ENCODE assay signal across 14 cellular contexts in genomic region chrX:17549005-17549685, GRCh38.
DNase-seq lines count a peak whose midpoint lies in the region; ATAC-seq lines count a peak whose summit lies in the region.
"Had no signal": no experiment of that assay in that cellular context is flagged by ENCODE, and none has a peak within 500 bp of the region (broad histone marks: within the 10 kb centered on the region; RNA-seq: fewer than 3 reads in every experiment).

No MANE protein-coding gene starts in this region.

- peak; percentile 88 for DNase-seq in ELF-1 (ENCODE audit: low read depth, low spot score)
- peak; percentile 7 for DNase-seq in activated naive CD8-positive, alpha-beta T cell treated with anti-CD3 and anti-CD28 coated beads, Interleukin-2, amount 50 U/mL, for 24 hours
- DNase-seq in myocyte (ENCODE audit: low read depth), result peak; percentile 19
- DNase-seq in NOMO-1 (lab: John Stamatoyannopoulos, UW; ENCODE audit: unreplicated experiment in 2 of 2), result no peak
- DNase-seq in H4 (ENCODE audit: low spot score), result no peak
- DNase-seq: activated effector memory CD4-positive, alpha-beta T cell treated with anti-CD3 and anti-CD28 coated beads, Interleukin-2, amount 50 U/mL, for 16 hours; kidney glomerular epithelial cell; MG63; right lobe of liver; stimulated activated naive CD4-positive, alpha-beta T cell treated with Interleukin-2 at 50 U/mL for 16 hours had no signal

- H3K36me3 Mint-ChIP-seq in activated naive CD8-positive, alpha-beta T cell treated with anti-CD3 and anti-CD28 coated beads, Interleukin-2, amount 50 U/mL, for 24 hours (ENCODE audit: low read depth), result no peaks in the 10 kb centered on the region

- H3K27me3 ChIP-seq in HUES64 (ENCODE audit: insufficient read depth, low read length), result no peaks in the 10 kb centered on the region
- H3K27me3 ChIP-seq: gastroesophageal sphincter, MG63, right lobe of liver had no signal

- no peak overlapping the region for H3K9ac ChIP-seq in HUES64 (ENCODE audit: low read depth, low read length)

- no peak overlapping the region for H3K4me3 ChIP-seq in HUES64 (ENCODE audit: low read length)
- H3K4me3 ChIP-seq: gastroesophageal sphincter, MG63, right lobe of liver had no signal

- H3K9me3 Mint-ChIP-seq in activated naive CD8-positive, alpha-beta T cell treated with anti-CD3 and anti-CD28 coated beads, Interleukin-2, amount 50 U/mL, for 24 hours, result no peaks in the 10 kb centered on the region

- peaks cover 26% of the 10 kb centered on the region for H3K4me1 ChIP-seq in HUES64 (ENCODE audit: insufficient read depth, low read length)
- H3K4me1 ChIP-seq: right lobe of liver had no signal

- H3K4me1 Mint-ChIP-seq in activated naive CD8-positive, alpha-beta T cell treated with anti-CD3 and anti-CD28 coated beads, Interleukin-2, amount 50 U/mL, for 24 hours, result peaks cover 25% of the 10 kb centered on the region

- H3K36me3 ChIP-seq in HUES64 (ENCODE audit: insufficient read depth, low read length), result no peaks in the 10 kb centered on the region
- H3K36me3 ChIP-seq: gastroesophageal sphincter, MG63, right lobe of liver had no signal

- peak overlapping the region; percentile 11 for H3K27ac Mint-ChIP-seq in activated naive CD8-positive, alpha-beta T cell treated with anti-CD3 and anti-CD28 coated beads, Interleukin-2, amount 50 U/mL, for 24 hours

- WGBS in HUES64, result 27% methylated on average over 6 of the region's 6 CpGs

- peak overlapping the region; percentile 35; the same call in 1 of the 2 replicates for H3K27ac ChIP-seq in HUES64 (ENCODE audit: low read depth, low read length)
- H3K27ac ChIP-seq: C4-2B, gastroesophageal sphincter, right lobe of liver had no signal

- no peaks in the 10 kb centered on the region for H3K9me3 ChIP-seq in HUES64 (ENCODE audit: insufficient read depth, low read depth, low read length)
- H3K9me3 ChIP-seq: gastroesophageal sphincter, MG63, right lobe of liver had no signal

- ATAC-seq in activated naive CD8-positive, alpha-beta T cell treated with anti-CD3 and anti-CD28 coated beads, Interleukin-2, amount 50 U/mL, for 24 hours, result no peak
- ATAC-seq in HG02759 (IDR thresholded peaks at IDR 0.05; ENCODE audit: unreplicated experiment), result no peak
- ATAC-seq: gastroesophageal sphincter, right lobe of liver had no signal

- peak overlapping the region; percentile 48 for H3K4me3 Mint-ChIP-seq in activated naive CD8-positive, alpha-beta T cell treated with anti-CD3 and anti-CD28 coated beads, Interleukin-2, amount 50 U/mL, for 24 hours

- H3K27me3 Mint-ChIP-seq in activated naive CD8-positive, alpha-beta T cell treated with anti-CD3 and anti-CD28 coated beads, Interleukin-2, amount 50 U/mL, for 24 hours, result no peaks in the 10 kb centered on the region

Comparison
In these comparisons a context has a peak if more than half of its experiments do, and no peak if none do; other contexts are left out.
1. DNase-seq: peak in ELF-1 (single experiment), activated naive CD8-positive, alpha-beta T cell treated with anti-CD3 and anti-CD28 coated beads, Interleukin-2, amount 50 U/mL, for 24 hours (single experiment) and myocyte (single experiment); none in NOMO-1 (0 of 2) and H4 (single experiment).